ENCODE assay signal across 31 cellular contexts in genomic region chr10:76197293-76197692, GRCh38.
"Had no signal": no experiment of that assay in that cellular context is flagged by ENCODE, and none has a peak within 500 bp of the region (broad histone marks: within the 10 kb centered on the region; RNA-seq: fewer than 3 reads in every experiment).

No MANE protein-coding gene starts in this region.

- H3K27me3 Mint-ChIP-seq: activated CD4-positive, alpha-beta memory T cell treated with anti-CD3 and anti-CD28 coated beads, Interleukin-2, amount 10 ng/mL, durations not matched to agents 7 days and 5 days; activated CD4-positive, alpha-beta T cell treated with anti-CD3 and anti-CD28 coated beads, Interleukin-2, amount 10 ng/mL, durations not matched to agents 7 days and 5 days; activated naive CD4-positive, alpha-beta T cell treated with anti-CD3 and anti-CD28 coated beads, Interleukin-2, amount 50 U/mL, for 24 hours; activated naive CD8-positive, alpha-beta T cell treated with anti-CD3 and anti-CD28 coated beads for 36 hours; activated naive CD8-positive, alpha-beta T cell treated with anti-CD3 and anti-CD28 coated beads, Interleukin-2, amount 50 U/mL, for 24 hours; effector memory CD8-positive, alpha-beta T cell had no signal

- H3K27ac Mint-ChIP-seq: activated CD4-positive, alpha-beta memory T cell treated with anti-CD3 and anti-CD28 coated beads, Interleukin-2, amount 10 ng/mL, durations not matched to agents 7 days and 5 days; activated CD4-positive, alpha-beta T cell treated with anti-CD3 and anti-CD28 coated beads, Interleukin-2, amount 10 ng/mL, durations not matched to agents 7 days and 5 days; activated naive CD4-positive, alpha-beta T cell treated with anti-CD3 and anti-CD28 coated beads for 36 hours; activated naive CD4-positive, alpha-beta T cell treated with anti-CD3 and anti-CD28 coated beads, Interleukin-2, amount 50 U/mL, for 24 hours; activated naive CD8-positive, alpha-beta T cell treated with anti-CD3 and anti-CD28 coated beads for 36 hours; activated naive CD8-positive, alpha-beta T cell treated with anti-CD3 and anti-CD28 coated beads, Interleukin-2, amount 50 U/mL, for 24 hours; activated T-helper 1 cell treated with anti-CD3 and anti-CD28 coated beads, Interleukin-12 subunit alpha, Interleukin-12 subunit beta, Interleukin-2, Interleukin-4 antibody, amounts not matched to agents 30 ng/mL and 10 ng/mL and 1 ng/mL, durations not matched to agents 14 hours and 24 hours and 36 hours; activated T-helper 2 cell treated with anti-CD3 and anti-CD28 coated beads, Interferon-gamma antibody, Interleukin-2, Interleukin-4, amounts not matched to agents 10 μg/mL and 5 μg/mL and 100 μg/mL, durations not matched to agents 14 hours and 24 hours and 36 hours; effector memory CD8-positive, alpha-beta T cell had no signal

- H3K9me3 Mint-ChIP-seq: activated CD4-positive, alpha-beta T cell treated with anti-CD3 and anti-CD28 coated beads, Interleukin-2, amount 10 ng/mL, durations not matched to agents 7 days and 5 days; activated naive CD4-positive, alpha-beta T cell treated with anti-CD3 and anti-CD28 coated beads for 36 hours; activated naive CD4-positive, alpha-beta T cell treated with anti-CD3 and anti-CD28 coated beads, Interleukin-2, amount 50 U/mL, for 24 hours; activated naive CD8-positive, alpha-beta T cell treated with anti-CD3 and anti-CD28 coated beads for 36 hours; activated naive CD8-positive, alpha-beta T cell treated with anti-CD3 and anti-CD28 coated beads, Interleukin-2, amount 50 U/mL, for 24 hours; activated T-helper 1 cell treated with anti-CD3 and anti-CD28 coated beads, Interleukin-12 subunit alpha, Interleukin-12 subunit beta, Interleukin-2, Interleukin-4 antibody, amounts not matched to agents 30 ng/mL and 10 ng/mL and 1 ng/mL, durations not matched to agents 14 hours and 24 hours and 36 hours; activated T-helper 2 cell treated with anti-CD3 and anti-CD28 coated beads, Interferon-gamma antibody, Interleukin-2, Interleukin-4, amounts not matched to agents 10 μg/mL and 5 μg/mL and 100 μg/mL, durations not matched to agents 14 hours and 24 hours and 36 hours had no signal

- H3K36me3 Mint-ChIP-seq: activated naive CD4-positive, alpha-beta T cell treated with anti-CD3 and anti-CD28 coated beads, Interleukin-2, amount 50 U/mL, for 24 hours; activated naive CD8-positive, alpha-beta T cell treated with anti-CD3 and anti-CD28 coated beads for 36 hours had no signal

- DNase-seq: activated CD4-positive, alpha-beta memory T cell treated with anti-CD3 and anti-CD28 coated beads, Interleukin-2, amount 10 ng/mL, durations not matched to agents 7 days and 5 days; activated CD4-positive, alpha-beta T cell treated with anti-CD3 and anti-CD28 coated beads for 1 hour; activated CD4-positive, alpha-beta T cell treated with anti-CD3 and anti-CD28 coated beads for 4 hours; activated CD4-positive, alpha-beta T cell treated with anti-CD3 and anti-CD28 coated beads, Interleukin-2, amount 10 ng/mL, durations not matched to agents 7 days and 5 days; activated CD4-positive, alpha-beta T cell treated with anti-CD3 and anti-CD28 coated beads, Interleukin-2, amount 50 U/mL, for 4 hours; activated CD8-positive, alpha-beta memory T cell treated with anti-CD3 and anti-CD28 coated beads, Interleukin-2, amount 50 U/mL, for 48 hours; activated effector memory CD4-positive, alpha-beta T cell treated with anti-CD3 and anti-CD28 coated beads, Interleukin-2, amount 50 U/mL, for 16 hours; activated naive CD4-positive, alpha-beta T cell treated with anti-CD3 and anti-CD28 coated beads for 36 hours; activated naive CD8-positive, alpha-beta T cell treated with anti-CD3 and anti-CD28 coated beads for 36 hours; activated naive CD8-positive, alpha-beta T cell treated with anti-CD3 and anti-CD28 coated beads, Interleukin-2, amount 50 U/mL, for 24 hours; activated T-cell treated with anti-CD3 and anti-CD28 coated beads for 4 hours; activated T-cell treated with anti-CD3 and anti-CD28 coated beads, Interleukin-2, amount 50 U/mL, for 48 hours; adrenal gland; amygdala; aorta; body of pancreas; caudate nucleus; cortex of kidney; dermis blood vessel endothelial cell; effector CD4-positive, alpha-beta T cell; effector memory CD8-positive, alpha-beta T cell; erythroblast; foreskin keratinocyte; gastrocnemius medialis; glutamatergic neuron; heart left ventricle; hypothalamus had no signal

- H3K4me1 ChIP-seq: foreskin keratinocyte, gastrocnemius medialis had no signal

- H3K4me3 ChIP-seq: adrenal gland, body of pancreas, esophagus muscularis mucosa, gastrocnemius medialis, heart left ventricle had no signal

- H3K27me3 ChIP-seq: adrenal gland, body of pancreas, esophagus muscularis mucosa, foreskin keratinocyte, gastrocnemius medialis, heart left ventricle had no signal

- ATAC-seq: activated naive CD8-positive, alpha-beta T cell treated with anti-CD3 and anti-CD28 coated beads, Interleukin-2, amount 50 U/mL, for 24 hours; body of pancreas; effector memory CD8-positive, alpha-beta T cell; foreskin keratinocyte; gastrocnemius medialis; heart left ventricle had no signal

- H3K4me3 Mint-ChIP-seq: activated CD4-positive, alpha-beta memory T cell treated with anti-CD3 and anti-CD28 coated beads, Interleukin-2, amount 10 ng/mL, durations not matched to agents 7 days and 5 days; activated CD4-positive, alpha-beta T cell treated with anti-CD3 and anti-CD28 coated beads, Interleukin-2, amount 10 ng/mL, durations not matched to agents 7 days and 5 days; activated naive CD4-positive, alpha-beta T cell treated with anti-CD3 and anti-CD28 coated beads for 36 hours; activated naive CD4-positive, alpha-beta T cell treated with anti-CD3 and anti-CD28 coated beads, Interleukin-2, amount 50 U/mL, for 24 hours; activated naive CD8-positive, alpha-beta T cell treated with anti-CD3 and anti-CD28 coated beads for 36 hours; activated naive CD8-positive, alpha-beta T cell treated with anti-CD3 and anti-CD28 coated beads, Interleukin-2, amount 50 U/mL, for 24 hours; activated T-helper 1 cell treated with anti-CD3 and anti-CD28 coated beads, Interleukin-12 subunit alpha, Interleukin-12 subunit beta, Interleukin-2, Interleukin-4 antibody, amounts not matched to agents 30 ng/mL and 10 ng/mL and 1 ng/mL, durations not matched to agents 14 hours and 24 hours and 36 hours; effector memory CD8-positive, alpha-beta T cell had no signal

- H3K9me3 ChIP-seq: adrenal gland, body of pancreas, esophagus muscularis mucosa, gastrocnemius medialis, heart left ventricle had no signal

- H3K4me1 Mint-ChIP-seq: activated CD4-positive, alpha-beta memory T cell treated with anti-CD3 and anti-CD28 coated beads, Interleukin-2, amount 10 ng/mL, durations not matched to agents 7 days and 5 days; activated naive CD4-positive, alpha-beta T cell treated with anti-CD3 and anti-CD28 coated beads, Interleukin-2, amount 50 U/mL, for 24 hours; activated naive CD8-positive, alpha-beta T cell treated with anti-CD3 and anti-CD28 coated beads for 36 hours; activated naive CD8-positive, alpha-beta T cell treated with anti-CD3 and anti-CD28 coated beads, Interleukin-2, amount 50 U/mL, for 24 hours had no signal

- H3K27ac ChIP-seq: adrenal gland, body of pancreas, esophagus muscularis mucosa, foreskin keratinocyte, gastrocnemius medialis, heart left ventricle had no signal

- H3K36me3 ChIP-seq: adrenal gland, esophagus muscularis mucosa, gastrocnemius medialis, heart left ventricle had no signal
